10 cellular contexts compared by ENCODE assay signal in the genomic region with DNA sequence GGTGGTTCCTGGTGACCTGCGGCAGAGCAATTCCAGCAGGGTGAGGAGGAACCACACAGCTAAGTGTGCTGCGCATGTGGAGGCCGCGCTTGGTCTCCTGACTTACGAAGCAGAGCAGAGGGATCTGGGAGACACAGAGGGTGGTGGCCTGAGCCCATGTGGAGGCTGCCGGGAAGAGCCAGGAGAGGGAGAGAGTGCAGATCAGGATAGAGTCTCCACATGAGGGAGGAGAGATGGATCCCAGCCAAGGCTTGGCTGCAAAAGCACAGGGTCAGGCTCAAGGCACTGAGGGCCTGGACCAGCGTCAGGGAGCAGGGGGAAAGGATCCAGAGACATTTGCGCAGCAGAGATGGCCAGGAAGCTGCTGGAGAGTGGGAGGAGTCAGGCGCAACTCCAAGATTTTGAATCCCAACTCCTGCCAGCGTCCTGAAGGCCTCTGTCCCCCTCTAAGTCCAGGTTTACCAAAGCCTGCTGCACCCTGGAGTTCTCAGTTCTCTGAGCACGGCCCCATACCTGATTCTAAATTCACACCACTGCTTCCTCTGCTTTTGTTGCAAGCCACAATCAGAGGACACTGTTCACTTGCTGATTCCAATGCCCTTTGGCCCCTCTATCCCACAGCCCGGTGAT. TPM values are rescaled to one million over a fixed set of nuclear protein-coding genes. Genes with fewer than 3 reads are reported as not detected.
DNase-seq lines count a peak whose midpoint lies in the region; ATAC-seq, FAIRE-seq and TF ChIP-seq lines count a peak whose summit lies in the region.
"Had no signal": no experiment of that assay in that cellular context is flagged by ENCODE, and none has a peak within 500 bp of the region (broad histone marks: within the 10 kb centered on the region; RNA-seq: fewer than 3 reads in every experiment).

No MANE protein-coding gene starts in this region.

- peaks cover 6% of the 10 kb centered on the region for H3K36me3 Mint-ChIP-seq in astrocyte (ENCODE audit: low read depth, unreplicated experiment)
- H3K36me3 Mint-ChIP-seq: naive B cell had no signal

- H4K20me1 ChIP-seq in astrocyte (ENCODE audit: insufficient read depth, low read length), result no peaks in the 10 kb centered on the region

- no peak overlapping the region for H3K4me2 ChIP-seq in astrocyte (ENCODE audit: low read length)

- peak overlapping the region; percentile 50 for H2AFZ ChIP-seq in astrocyte (ENCODE audit: low read depth, low read length)

- H3K79me2 ChIP-seq in astrocyte (ENCODE audit: insufficient read depth, low read length), result no peaks in the 10 kb centered on the region

- no peak for TF ChIP-seq CTCF in astrocyte (IDR thresholded peaks at IDR 0.05; ENCODE audit: insufficient read depth, low read depth, low read length)
- no peak for TF ChIP-seq CTCF in sigmoid colon (IDR thresholded peaks at IDR 0.05)

- intact Hi-C loops in right cardiac atrium (cut with DNase I), result loop anchor here in 1 of 4 donors (5.0 kb wide), 1 partner anchor 38 kb away; a partner anchor contains a TSS
- intact Hi-C loops in sigmoid colon (cut with DNase I), result loop anchor here (2.0 to 5.0 kb wide), 2 partner anchors 17 to 38 kb away; a partner anchor contains a TSS

- H3K4me3 ChIP-seq in astrocyte (ENCODE audit: insufficient read depth, low read depth, low read length) (no peak overlapping the region), right cardiac atrium (ENCODE audit: low read length) (no peak overlapping the region), sigmoid colon (no peak overlapping the region)

- ATAC-seq in right cardiac atrium (peak; percentile 97 to 98), HG02840 (IDR thresholded peaks at IDR 0.05; ENCODE audit: low FRiP score, unreplicated experiment) (no peak), HG03280 (IDR thresholded peaks at IDR 0.05; ENCODE audit: unreplicated experiment) (no peak)

- FAIRE-seq in astrocyte (lab: Jason Lieb, UNC), result no peak

- H3K27me3 Mint-ChIP-seq in astrocyte (ENCODE audit: low read depth, unreplicated experiment), result peaks cover 46% of the 10 kb centered on the region

- H3K4me1 Mint-ChIP-seq in astrocyte (ENCODE audit: low read depth, unreplicated experiment), result no peaks in the 10 kb centered on the region

- H3K4me3 Mint-ChIP-seq in astrocyte (ENCODE audit: unreplicated experiment), result no peak overlapping the region
- H3K4me3 Mint-ChIP-seq: naive B cell had no signal

- H3K27me3 ChIP-seq in astrocyte (ENCODE audit: insufficient read depth, low read length) (peaks cover 13% of the 10 kb centered on the region), right cardiac atrium (ENCODE audit: control insufficient read depth, insufficient read depth) (no peaks in the 10 kb centered on the region), sigmoid colon (no peaks in the 10 kb centered on the region)

- no peaks in the 10 kb centered on the region for H3K36me3 ChIP-seq in astrocyte (ENCODE audit: insufficient read depth, low read length)
- no peaks in the 10 kb centered on the region for H3K36me3 ChIP-seq in sigmoid colon

- H3K4me1 ChIP-seq in astrocyte (ENCODE audit: insufficient read depth, low read length), result no peaks in the 10 kb centered on the region
- peaks cover 9% of the 10 kb centered on the region for H3K4me1 ChIP-seq in right cardiac atrium (ENCODE audit: control insufficient read depth, insufficient read depth, low read length)
- peaks cover 0 to 25% (median 18%) of the 10 kb centered on the region in 4 donors for H3K4me1 ChIP-seq in sigmoid colon

- TF ChIP-seq EP300 in sigmoid colon (IDR thresholded peaks at IDR 0.05), result peak in 2 of 4 donors; percentile 9 to 82

- 23% methylated on average over 12 of the region's 12 CpGs for WGBS in right cardiac atrium
- WGBS in sigmoid colon, 2 donors, result 40 to 66% methylated on average over 12 of the region's 12 CpGs

- H3K9me3 Mint-ChIP-seq in astrocyte (ENCODE audit: unreplicated experiment), result peaks cover 2% of the 10 kb centered on the region

- DNase-seq in EH (ENCODE audit: low read depth), result peak; percentile 80
- DNase-seq in astrocyte (ENCODE audit: low read depth), result peak; percentile 16
- peak; percentile 94 to 98 (median 97) for DNase-seq in right cardiac atrium
- DNase-seq in sigmoid colon, result peak; percentile 99
- no peak for DNase-seq in NCI-H526 treated with DMSO at 0.1 percent for 48 hours (lab: John Stamatoyannopoulos, UW)
- DNase-seq in NCI-H187 treated with DMSO at 0.1 percent for 48 hours (lab: John Stamatoyannopoulos, UW), result no peak
- DNase-seq: naive B cell, NCI-H748 treated with DMSO at 0.1 percent for 48 hours had no signal

- TF ChIP-seq POLR2A in sigmoid colon (IDR thresholded peaks at IDR 0.05), result peak in 1 of 2 donors; percentile 8

- H3K27ac ChIP-seq in astrocyte (ENCODE audit: low read depth, low read length) (no peak overlapping the region), right cardiac atrium (ENCODE audit: low read length) (peak overlapping the region; percentile 87), sigmoid colon (peak overlapping the region; percentile 79 to 96 (median 86))

- no peak overlapping the region for H3K27ac Mint-ChIP-seq in astrocyte (ENCODE audit: unreplicated experiment)

- H3K9ac ChIP-seq in astrocyte (ENCODE audit: low read length), result no peak overlapping the region

- H3K9me3 ChIP-seq in astrocyte (ENCODE audit: insufficient read depth, low read depth, low read length) (no peaks in the 10 kb centered on the region), right cardiac atrium (ENCODE audit: control insufficient read depth, low read length) (no peaks in the 10 kb centered on the region), sigmoid colon (no peaks in the 10 kb centered on the region)

RNA-seq across cellular contexts. Expression of a gene that starts 11.3 kb away (rescaled TPM):
- total RNA-seq in astrocyte, result 18.1 and 20.9 TPM in 2 replicates
- 100 to 1,000 TPM in 2 of 4 donors, 10 to 100 TPM in 2; 80.7 to 108 (median 94.2) TPM for total RNA-seq in right cardiac atrium
- polyA plus RNA-seq in right cardiac atrium, result 81.2 TPM
- 10 to 100 TPM; 48.9 to 90.3 (median 69.9) TPM for total RNA-seq in sigmoid colon
- 10 to 100 TPM; 15.3 to 86.5 (median 16.2) TPM for polyA plus RNA-seq in sigmoid colon

RNA-seq across cellular contexts. Expression of a gene that starts 19.1 kb away (rescaled TPM):
- total RNA-seq in astrocyte, result 2.4 and 4.1 TPM in 2 replicates
- 1 to 10 TPM in 3 of 4 donors, under 1 TPM in 1; 0.91 to 2.9 (median 1.7) TPM for total RNA-seq in right cardiac atrium
- 2.1 TPM for polyA plus RNA-seq in right cardiac atrium
- 1 to 10 TPM in 2 of 4 donors, under 1 TPM in 2; 0.36 to 2.8 (median 1.3) TPM for total RNA-seq in sigmoid colon
- polyA plus RNA-seq in sigmoid colon, result 1 to 10 TPM in 1 of 3 donors, not detected in 2; 2.4 TPM

RNA-seq across cellular contexts. Expression of a gene that starts 36.3 kb away (rescaled TPM):
- 12.0 and 13.1 TPM in 2 replicates for total RNA-seq in astrocyte
- total RNA-seq in right cardiac atrium, result 10 to 100 TPM; 43.7 to 74.6 (median 67.9) TPM
- polyA plus RNA-seq in right cardiac atrium, result 78.1 TPM
- 10 to 100 TPM in 3 of 4 donors, 1 to 10 TPM in 1; 9.2 to 19.3 (median 14.6) TPM for total RNA-seq in sigmoid colon
- polyA plus RNA-seq in sigmoid colon, result 100 to 1,000 TPM; 104 to 115 (median 108) TPM

RNA-seq across cellular contexts. Expression of a gene that starts 54.3 kb away (rescaled TPM):
- total RNA-seq in astrocyte, result 68.2 and 73.7 TPM in 2 replicates
- total RNA-seq in right cardiac atrium, result 10 to 100 TPM; 28.2 to 48.4 (median 34.7) TPM
- polyA plus RNA-seq in right cardiac atrium, result 34.3 TPM
- 1 to 10 TPM; 4.3 to 8.9 (median 5.6) TPM for total RNA-seq in sigmoid colon
- polyA plus RNA-seq in sigmoid colon, result 10 to 100 TPM; 19.6 to 32.6 (median 22.8) TPM

RNA-seq across cellular contexts. Expression of a gene that starts 58.7 kb away (rescaled TPM):
- total RNA-seq in astrocyte (166 and 191 TPM in 2 replicates), right cardiac atrium (100 to 1,000 TPM; 134 to 167 (median 146) TPM), sigmoid colon (100 to 1,000 TPM; 135 to 198 (median 153) TPM)
- polyA plus RNA-seq in right cardiac atrium (247 TPM), sigmoid colon (100 to 1,000 TPM; 246 to 280 (median 258) TPM)

Comparison
In these comparisons a context has a peak if more than half of its experiments do, and no peak if none do; other contexts are left out.
1. DNase-seq: peak in EH (single experiment), astrocyte (single experiment), right cardiac atrium (3 of 3) and sigmoid colon (single experiment); none in NCI-H526 treated with DMSO at 0.1 percent for 48 hours (single experiment) and NCI-H187 treated with DMSO at 0.1 percent for 48 hours (single experiment).
2. ATAC-seq: peak in right cardiac atrium (2 of 2); none in HG02840 (single experiment) and HG03280 (single experiment).